19 cellular contexts compared by ENCODE assay signal in the genomic region with DNA sequence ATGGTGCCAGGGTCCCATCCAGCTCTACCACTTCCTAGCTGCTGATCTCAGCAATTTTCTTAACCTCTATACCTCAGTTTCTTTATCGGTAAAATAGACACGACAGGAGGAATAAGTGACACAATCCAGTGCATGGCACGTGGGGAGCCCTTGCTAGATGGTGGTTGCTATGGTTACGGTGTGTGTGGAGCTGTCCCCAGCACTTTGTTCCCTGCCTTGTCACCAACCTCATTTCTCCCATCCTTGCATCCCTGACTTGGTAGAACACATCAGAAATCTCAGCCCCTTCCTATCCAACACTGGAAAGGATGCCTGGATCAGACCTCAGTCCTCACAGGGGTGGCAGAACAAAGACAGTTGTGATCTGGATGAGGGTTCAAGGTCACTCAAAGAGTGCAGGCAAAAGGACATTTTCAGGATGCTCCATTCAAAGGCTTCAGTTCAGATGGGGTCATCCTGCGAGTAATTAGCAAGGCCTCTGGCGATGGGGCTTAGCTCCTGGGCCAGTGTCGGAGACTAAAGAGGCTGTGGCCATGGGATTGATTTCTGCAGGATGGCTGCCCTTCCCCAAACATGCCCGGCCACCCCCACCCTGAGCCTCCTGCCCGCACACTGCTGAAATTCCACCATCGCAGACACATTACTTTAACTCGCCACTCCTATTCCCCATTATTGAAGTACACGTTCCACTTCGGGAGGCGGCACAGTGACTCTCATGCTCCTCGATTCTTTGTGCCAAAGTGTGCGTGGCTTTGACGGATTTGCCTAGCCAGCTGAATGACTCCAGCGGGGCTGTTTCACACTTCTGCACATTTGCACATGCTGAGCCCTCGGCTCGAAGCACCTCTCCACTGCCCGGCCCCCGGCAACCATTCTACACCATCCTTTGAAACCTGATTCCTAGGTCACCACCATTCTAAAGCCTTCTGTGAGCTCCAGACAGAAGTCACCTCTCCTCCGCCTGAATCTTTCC. TPM values are rescaled to one million over a fixed set of nuclear protein-coding genes. Genes with fewer than 3 reads are reported as not detected.
DNase-seq lines count a peak whose midpoint lies in the region; ATAC-seq, FAIRE-seq and TF ChIP-seq lines count a peak whose summit lies in the region.
"Had no signal": no experiment of that assay in that cellular context is flagged by ENCODE, and none has a peak within 500 bp of the region (broad histone marks: within the 10 kb centered on the region; RNA-seq: fewer than 3 reads in every experiment).

No MANE protein-coding gene starts in this region.

- CTCF ChIA-PET in A549 (lab: Yijun Ruan, JAX): interaction anchor here (1.1 to 3.7 kb wide), 7 partner anchors 11 to 61 kb away, joined by 3 to 14 read pairs (median 5); no protein-coding TSS in a partner anchor

- no peaks in the 10 kb centered on the region for H3K9me3 ChIP-seq in A549
- H3K9me3 ChIP-seq: adrenal gland, Caco-2, lower lobe of right lung, stomach, uterus had no signal

- peaks cover 3% of the 10 kb centered on the region for H3K9me3 Mint-ChIP-seq in glutamatergic neuron (ENCODE audit: unreplicated experiment)
- H3K9me3 Mint-ChIP-seq: activated T-helper 17 cell treated with anti-CD3 and anti-CD28 coated beads, Interleukin-2, amount 50 U/mL, for 72 hours had no signal

- no peak for TF ChIP-seq EP300 in A549 (IDR thresholded peaks at IDR 0.05)

- TF ChIP-seq RAD21 in A549 (conservative IDR thresholded peaks at IDR 0.05 in 1 of 2, IDR thresholded peaks at IDR 0.05 in 1 of 2): no peak

- no peaks in the 10 kb centered on the region for H3K36me3 ChIP-seq in H7 (replicated peaks; ENCODE audit: control insufficient read depth, insufficient read depth, low read length)
- H3K36me3 ChIP-seq: adrenal gland, lower lobe of right lung, stomach, uterus, WERI-Rb-1 had no signal

- peaks cover 5% of the 10 kb centered on the region for H3K4me1 Mint-ChIP-seq in glutamatergic neuron (ENCODE audit: low read depth, unreplicated experiment)
- H3K4me1 Mint-ChIP-seq: activated T-helper 17 cell treated with anti-CD3 and anti-CD28 coated beads, Interleukin-2, amount 50 U/mL, for 72 hours had no signal

- no peak overlapping the region for H3K4me2 ChIP-seq in A549

- peak overlapping the region; percentile 1 for H3K27ac Mint-ChIP-seq in glutamatergic neuron (ENCODE audit: unreplicated experiment)
- H3K27ac Mint-ChIP-seq: activated T-helper 17 cell treated with anti-CD3 and anti-CD28 coated beads, Interleukin-2, amount 50 U/mL, for 72 hours; naive thymus-derived CD4-positive, alpha-beta T cell had no signal

- no peaks in the 10 kb centered on the region for H3K36me3 Mint-ChIP-seq in glutamatergic neuron (ENCODE audit: unreplicated experiment)
- H3K36me3 Mint-ChIP-seq: naive thymus-derived CD4-positive, alpha-beta T cell had no signal

- peaks cover 10% of the 10 kb centered on the region; the same call in 1 of the 3 replicates for H3K4me1 ChIP-seq in A549
- H3K4me1 ChIP-seq: adrenal gland, Caco-2, lower lobe of right lung, stomach, uterus had no signal

- TF ChIP-seq CTCF in A549 (IDR thresholded peaks at IDR 0.05): no peak
- TF ChIP-seq CTCF in glutamatergic neuron (IDR thresholded peaks at IDR 0.05; ENCODE audit: partially characterized antibody, unreplicated experiment): no peak

- H3K4me3 ChIP-seq in A549: no peak overlapping the region
- H3K4me3 ChIP-seq in H7 (ENCODE audit: insufficient read depth, low read depth, low read length): no peak overlapping the region
- H3K4me3 ChIP-seq: adrenal gland, lower lobe of right lung, stomach, uterus had no signal

- H3K27ac ChIP-seq in A549: no peak overlapping the region
- H3K27ac ChIP-seq: adrenal gland, lower lobe of right lung, stomach, uterus, WERI-Rb-1 had no signal

- POLR2A ChIA-PET in A549 (lab: Yijun Ruan, JAX): no interaction called here

- H3K27me3 Mint-ChIP-seq in glutamatergic neuron (ENCODE audit: unreplicated experiment): peaks cover 14% of the 10 kb centered on the region

- 80% methylated on average over 23 of the region's 23 CpGs for WGBS in A549 (ENCODE audit: missing lambda C conversion rate)

- TF ChIP-seq POLR2A in A549 (IDR thresholded peaks at IDR 0.05; ENCODE audit: low read length): no peak

- peak in 1 of 2 experiments; percentile 36 for DNase-seq in A549 (ENCODE audit: low read depth in 1 of 2, low spot score in 1 of 2)
- DNase-seq in H7: peak; percentile 57
- DNase-seq in OCI-M1 (lab: John Stamatoyannopoulos, UW): peak; percentile 27
- DNase-seq in glutamatergic neuron: no peak
- no peak for DNase-seq in RPMI8226
- DNase-seq in pons (ENCODE audit: low spot score): no peak
- no peak for DNase-seq in NCI-H774 (lab: John Stamatoyannopoulos, UW)
- DNase-seq: adrenal gland; Caco-2; cerebellar nuclear complex; lower lobe of right lung; naive thymus-derived CD4-positive, alpha-beta T cell; stomach; uterus; WERI-Rb-1 had no signal

- no peak for FAIRE-seq in A549 (lab: Jason Lieb, UNC)
- FAIRE-seq: endothelial cell of umbilical vein, frontal cortex had no signal

- H3K4me3 Mint-ChIP-seq in glutamatergic neuron (ENCODE audit: unreplicated experiment): no peak overlapping the region
- H3K4me3 Mint-ChIP-seq: activated T-helper 17 cell treated with anti-CD3 and anti-CD28 coated beads, Interleukin-2, amount 50 U/mL, for 72 hours; naive thymus-derived CD4-positive, alpha-beta T cell had no signal

- peaks cover 17% of the 10 kb centered on the region; the same call in 1 of the 2 replicates for H3K27me3 ChIP-seq in H7 (ENCODE audit: control insufficient read depth, insufficient read depth, low read length)
- H3K27me3 ChIP-seq: adrenal gland, uterus had no signal

- no peak for ATAC-seq in A549
- no peak for ATAC-seq in GM18909 (IDR thresholded peaks at IDR 0.05; ENCODE audit: poor library complexity, unreplicated experiment)
- ATAC-seq: activated T-helper 17 cell treated with anti-CD3 and anti-CD28 coated beads, Interleukin-2, amount 50 U/mL, for 72 hours; lower lobe of right lung; naive thymus-derived CD4-positive, alpha-beta T cell had no signal

TF ChIP-seq in A549, 52 proteins besides CTCF, POLR2A, EP300 and RAD21:
- no peak for TF ChIP-seq BHLHE40 (IDR thresholded peaks at IDR 0.05; ENCODE audit: low read depth, low read length)
- TF ChIP-seq SREBF2 (IDR thresholded peaks at IDR 0.05): no peak
- TF ChIP-seq, protein P1, sequence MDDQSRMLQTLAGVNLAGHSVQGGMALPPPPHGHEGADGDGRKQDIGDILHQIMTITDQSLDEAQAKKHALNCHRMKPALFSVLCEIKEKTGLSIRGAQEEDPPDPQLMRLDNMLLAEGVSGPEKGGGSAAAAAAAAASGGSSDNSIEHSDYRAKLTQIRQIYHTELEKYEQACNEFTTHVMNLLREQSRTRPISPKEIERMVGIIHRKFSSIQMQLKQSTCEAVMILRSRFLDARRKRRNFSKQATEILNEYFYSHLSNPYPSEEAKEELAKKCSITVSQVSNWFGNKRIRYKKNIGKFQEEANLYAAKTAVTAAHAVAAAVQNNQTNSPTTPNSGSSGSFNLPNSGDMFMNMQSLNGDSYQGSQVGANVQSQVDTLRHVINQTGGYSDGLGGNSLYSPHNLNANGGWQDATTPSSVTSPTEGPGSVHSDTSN (IDR thresholded peaks at IDR 0.05): no peak
- TF ChIP-seq MAFK (IDR thresholded peaks at IDR 0.05; ENCODE audit: partially characterized antibody): peak; percentile 93
- TF ChIP-seq, protein P2, sequence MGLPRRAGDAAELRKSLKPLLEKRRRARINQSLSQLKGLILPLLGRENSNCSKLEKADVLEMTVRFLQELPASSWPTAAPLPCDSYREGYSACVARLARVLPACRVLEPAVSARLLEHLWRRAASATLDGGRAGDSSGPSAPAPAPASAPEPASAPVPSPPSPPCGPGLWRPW (IDR thresholded peaks at IDR 0.05): no peak

RNA-seq across cellular contexts. Expression of a gene that starts 40.3 kb away (rescaled TPM):
- polyA plus RNA-seq in A549 (2011; rRNA removed) (10.8 and 11.6 TPM in 2 replicates), A549 (2017; fragmentation: RNase III; extraction: RNeasy Plus Mini Kit Qiagen cat#74134 plus additional on column Dnase treatment) (5.9 to 8.4 TPM (median 8.3 TPM) in 3 replicates)
- 5.3 and 6.2 TPM in 2 replicates for polyA plus RNA-seq in A549 (2012; cell fraction: cytosol; rRNA removed)
- 9.1 and 9.9 TPM in 2 replicates for polyA plus RNA-seq in A549 (2012; cell fraction: nucleus; rRNA removed)
- polyA minus RNA-seq in A549 (2011; rRNA and poly(A)+ RNA removed): 7.0 TPM in 2 replicates
- total RNA-seq in H7 (2014; rRNA removed; shearing (Covaris generic)): 29.9 and 31.9 TPM in 2 replicates
- 1.7 TPM for total RNA-seq in glutamatergic neuron (ENCODE audit: unreplicated experiment)

Comparison
In these comparisons a context has a peak if more than half of its experiments do, and no peak if none do; other contexts are left out.
1. DNase-seq: peak in H7 (single experiment) and OCI-M1 (single experiment); none in glutamatergic neuron (single experiment), RPMI8226 (single experiment), pons (single experiment) and NCI-H774 (single experiment).
2. RNA of a gene that starts 40.3 kb away (total RNA-seq): 29.9 to 31.9 TPM in H7; 1.7 TPM in glutamatergic neuron (single experiment); every median in the first group is over 10 times any median in the second.